29 cellular contexts compared by ENCODE assay signal in genomic region chr7:117605712-117606111, GRCh38.
"Had no signal": no experiment of that assay in that cellular context is flagged by ENCODE, and none has a peak within 500 bp of the region (broad histone marks: within the 10 kb centered on the region; RNA-seq: fewer than 3 reads in every experiment).

No MANE protein-coding gene starts in this region.

- DNase-seq: activated CD4-positive, alpha-beta memory T cell treated with anti-CD3 and anti-CD28 coated beads, Interleukin-2, amount 10 ng/mL, durations not matched to agents 7 days and 5 days; activated CD4-positive, alpha-beta T cell treated with anti-CD3 and anti-CD28 coated beads for 36 hours; activated CD4-positive, alpha-beta T cell treated with anti-CD3 and anti-CD28 coated beads, Interleukin-2, amount 50 U/mL, for 1 hour; activated gamma-delta T cell; activated naive CD4-positive, alpha-beta T cell treated with anti-CD3 and anti-CD28 coated beads for 36 hours; activated T-cell treated with anti-CD3 and anti-CD28 coated beads for 4 hours; activated T-cell treated with anti-CD3 and anti-CD28 coated beads, Interleukin-2, amount 50 U/mL, for 48 hours; amygdala; brain microvascular endothelial cell; MG63; NCI-H1105; NCI-H1436; NCI-H1694 treated with DMSO at 0.1 percent for 48 hours; NCI-H2029 treated with DMSO at 0.1 percent for 48 hours; NCI-H345; NCI-H510A treated with DMSO at 0.1 percent for 48 hours; NCI-H69; NK-92 treated with Interleukin-12 subunit alpha and Interleukin-12 subunit beta, amount 100 ng/mL, for 24 hours; OCI-M1; RPMI8226; SJCRH30; SK-N-SH; T-helper 1 cell; WERI-Rb-1 had no signal

- H3K27ac ChIP-seq: brain microvascular endothelial cell, cardiac muscle cell, SJCRH30, WERI-Rb-1 had no signal

- H3K9me3 ChIP-seq: MG63, SJCRH30, SK-N-SH had no signal

- FAIRE-seq: astrocyte had no signal

- H3K4me2 ChIP-seq: SK-N-SH had no signal

- ATAC-seq: activated CD4-positive, alpha-beta T cell treated with anti-CD3 and anti-CD28 coated beads for 36 hours; activated T-helper 17 cell treated with anti-CD3 and anti-CD28 coated beads, Interleukin-2, amount 50 U/mL, for 72 hours; Panc1; Right ventricle myocardium inferior had no signal

- H3K4me3 ChIP-seq: cardiac muscle cell, MG63, SJCRH30 had no signal

- H3K36me3 ChIP-seq: brain microvascular endothelial cell, cardiac muscle cell, MG63, SJCRH30, WERI-Rb-1 had no signal

- H3K4me1 ChIP-seq: SJCRH30 had no signal

- H3K27me3 ChIP-seq: brain microvascular endothelial cell, cardiac muscle cell, MG63 had no signal
